In genomic region chr6:81763051-81763450, GRCh38 we compare ENCODE assay signal across 1 cellular context.
TF ChIP-seq lines count a peak whose summit lies in the region.

No MANE protein-coding gene starts in this region.

TF ChIP-seq in H1, 55 proteins besides CTCF, POLR2A, EP300 and RAD21:
- TF ChIP-seq GABPA (IDR thresholded peaks at IDR 0.05; ENCODE audit: borderline replicate concordance, insufficient read depth, low read length) (no peak), NANOG (IDR thresholded peaks at IDR 0.05; ENCODE audit: insufficient read depth, low read depth, low read length, poor library complexity, severe bottlenecking) (no peak), RFX5 (IDR thresholded peaks at IDR 0.05; ENCODE audit: borderline replicate concordance, low read depth, low read length) (no peak), BACH1 (IDR thresholded peaks at IDR 0.05; ENCODE audit: low read length) (no peak), SIRT6 (IDR thresholded peaks at IDR 0.05; ENCODE audit: low read length) (no peak), HDAC6 (IDR thresholded peaks at IDR 0.05; ENCODE audit: low read depth, low read length) (no peak), SP1 (IDR thresholded peaks at IDR 0.05; ENCODE audit: low read depth, low read length) (no peak), ATF3 (IDR thresholded peaks at IDR 0.05; ENCODE audit: insufficient read depth, low read depth, low read length) (no peak), SIX5 (IDR thresholded peaks at IDR 0.05; ENCODE audit: low read depth, low read length) (no peak), EGR1 (IDR thresholded peaks at IDR 0.05; ENCODE audit: borderline replicate concordance, low read depth, low read length) (no peak)
- TF ChIP-seq, protein P1, sequence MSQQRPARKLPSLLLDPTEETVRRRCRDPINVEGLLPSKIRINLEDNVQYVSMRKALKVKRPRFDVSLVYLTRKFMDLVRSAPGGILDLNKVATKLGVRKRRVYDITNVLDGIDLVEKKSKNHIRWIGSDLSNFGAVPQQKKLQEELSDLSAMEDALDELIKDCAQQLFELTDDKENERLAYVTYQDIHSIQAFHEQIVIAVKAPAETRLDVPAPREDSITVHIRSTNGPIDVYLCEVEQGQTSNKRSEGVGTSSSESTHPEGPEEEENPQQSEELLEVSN (IDR thresholded peaks at IDR 0.05): no peak
- TF ChIP-seq, protein P2, sequence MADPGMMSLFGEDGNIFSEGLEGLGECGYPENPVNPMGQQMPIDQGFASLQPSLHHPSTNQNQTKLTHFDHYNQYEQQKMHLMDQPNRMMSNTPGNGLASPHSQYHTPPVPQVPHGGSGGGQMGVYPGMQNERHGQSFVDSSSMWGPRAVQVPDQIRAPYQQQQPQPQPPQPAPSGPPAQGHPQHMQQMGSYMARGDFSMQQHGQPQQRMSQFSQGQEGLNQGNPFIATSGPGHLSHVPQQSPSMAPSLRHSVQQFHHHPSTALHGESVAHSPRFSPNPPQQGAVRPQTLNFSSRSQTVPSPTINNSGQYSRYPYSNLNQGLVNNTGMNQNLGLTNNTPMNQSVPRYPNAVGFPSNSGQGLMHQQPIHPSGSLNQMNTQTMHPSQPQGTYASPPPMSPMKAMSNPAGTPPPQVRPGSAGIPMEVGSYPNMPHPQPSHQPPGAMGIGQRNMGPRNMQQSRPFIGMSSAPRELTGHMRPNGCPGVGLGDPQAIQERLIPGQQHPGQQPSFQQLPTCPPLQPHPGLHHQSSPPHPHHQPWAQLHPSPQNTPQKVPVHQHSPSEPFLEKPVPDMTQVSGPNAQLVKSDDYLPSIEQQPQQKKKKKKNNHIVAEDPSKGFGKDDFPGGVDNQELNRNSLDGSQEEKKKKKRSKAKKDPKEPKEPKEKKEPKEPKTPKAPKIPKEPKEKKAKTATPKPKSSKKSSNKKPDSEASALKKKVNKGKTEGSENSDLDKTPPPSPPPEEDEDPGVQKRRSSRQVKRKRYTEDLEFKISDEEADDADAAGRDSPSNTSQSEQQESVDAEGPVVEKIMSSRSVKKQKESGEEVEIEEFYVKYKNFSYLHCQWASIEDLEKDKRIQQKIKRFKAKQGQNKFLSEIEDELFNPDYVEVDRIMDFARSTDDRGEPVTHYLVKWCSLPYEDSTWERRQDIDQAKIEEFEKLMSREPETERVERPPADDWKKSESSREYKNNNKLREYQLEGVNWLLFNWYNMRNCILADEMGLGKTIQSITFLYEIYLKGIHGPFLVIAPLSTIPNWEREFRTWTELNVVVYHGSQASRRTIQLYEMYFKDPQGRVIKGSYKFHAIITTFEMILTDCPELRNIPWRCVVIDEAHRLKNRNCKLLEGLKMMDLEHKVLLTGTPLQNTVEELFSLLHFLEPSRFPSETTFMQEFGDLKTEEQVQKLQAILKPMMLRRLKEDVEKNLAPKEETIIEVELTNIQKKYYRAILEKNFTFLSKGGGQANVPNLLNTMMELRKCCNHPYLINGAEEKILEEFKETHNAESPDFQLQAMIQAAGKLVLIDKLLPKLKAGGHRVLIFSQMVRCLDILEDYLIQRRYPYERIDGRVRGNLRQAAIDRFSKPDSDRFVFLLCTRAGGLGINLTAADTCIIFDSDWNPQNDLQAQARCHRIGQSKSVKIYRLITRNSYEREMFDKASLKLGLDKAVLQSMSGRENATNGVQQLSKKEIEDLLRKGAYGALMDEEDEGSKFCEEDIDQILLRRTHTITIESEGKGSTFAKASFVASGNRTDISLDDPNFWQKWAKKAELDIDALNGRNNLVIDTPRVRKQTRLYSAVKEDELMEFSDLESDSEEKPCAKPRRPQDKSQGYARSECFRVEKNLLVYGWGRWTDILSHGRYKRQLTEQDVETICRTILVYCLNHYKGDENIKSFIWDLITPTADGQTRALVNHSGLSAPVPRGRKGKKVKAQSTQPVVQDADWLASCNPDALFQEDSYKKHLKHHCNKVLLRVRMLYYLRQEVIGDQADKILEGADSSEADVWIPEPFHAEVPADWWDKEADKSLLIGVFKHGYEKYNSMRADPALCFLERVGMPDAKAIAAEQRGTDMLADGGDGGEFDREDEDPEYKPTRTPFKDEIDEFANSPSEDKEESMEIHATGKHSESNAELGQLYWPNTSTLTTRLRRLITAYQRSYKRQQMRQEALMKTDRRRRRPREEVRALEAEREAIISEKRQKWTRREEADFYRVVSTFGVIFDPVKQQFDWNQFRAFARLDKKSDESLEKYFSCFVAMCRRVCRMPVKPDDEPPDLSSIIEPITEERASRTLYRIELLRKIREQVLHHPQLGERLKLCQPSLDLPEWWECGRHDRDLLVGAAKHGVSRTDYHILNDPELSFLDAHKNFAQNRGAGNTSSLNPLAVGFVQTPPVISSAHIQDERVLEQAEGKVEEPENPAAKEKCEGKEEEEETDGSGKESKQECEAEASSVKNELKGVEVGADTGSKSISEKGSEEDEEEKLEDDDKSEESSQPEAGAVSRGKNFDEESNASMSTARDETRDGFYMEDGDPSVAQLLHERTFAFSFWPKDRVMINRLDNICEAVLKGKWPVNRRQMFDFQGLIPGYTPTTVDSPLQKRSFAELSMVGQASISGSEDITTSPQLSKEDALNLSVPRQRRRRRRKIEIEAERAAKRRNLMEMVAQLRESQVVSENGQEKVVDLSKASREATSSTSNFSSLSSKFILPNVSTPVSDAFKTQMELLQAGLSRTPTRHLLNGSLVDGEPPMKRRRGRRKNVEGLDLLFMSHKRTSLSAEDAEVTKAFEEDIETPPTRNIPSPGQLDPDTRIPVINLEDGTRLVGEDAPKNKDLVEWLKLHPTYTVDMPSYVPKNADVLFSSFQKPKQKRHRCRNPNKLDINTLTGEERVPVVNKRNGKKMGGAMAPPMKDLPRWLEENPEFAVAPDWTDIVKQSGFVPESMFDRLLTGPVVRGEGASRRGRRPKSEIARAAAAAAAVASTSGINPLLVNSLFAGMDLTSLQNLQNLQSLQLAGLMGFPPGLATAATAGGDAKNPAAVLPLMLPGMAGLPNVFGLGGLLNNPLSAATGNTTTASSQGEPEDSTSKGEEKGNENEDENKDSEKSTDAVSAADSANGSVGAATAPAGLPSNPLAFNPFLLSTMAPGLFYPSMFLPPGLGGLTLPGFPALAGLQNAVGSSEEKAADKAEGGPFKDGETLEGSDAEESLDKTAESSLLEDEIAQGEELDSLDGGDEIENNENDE (IDR thresholded peaks at IDR 0.05; ENCODE audit: insufficient replicate concordance, low read length): no peak
- TF ChIP-seq, protein P3, sequence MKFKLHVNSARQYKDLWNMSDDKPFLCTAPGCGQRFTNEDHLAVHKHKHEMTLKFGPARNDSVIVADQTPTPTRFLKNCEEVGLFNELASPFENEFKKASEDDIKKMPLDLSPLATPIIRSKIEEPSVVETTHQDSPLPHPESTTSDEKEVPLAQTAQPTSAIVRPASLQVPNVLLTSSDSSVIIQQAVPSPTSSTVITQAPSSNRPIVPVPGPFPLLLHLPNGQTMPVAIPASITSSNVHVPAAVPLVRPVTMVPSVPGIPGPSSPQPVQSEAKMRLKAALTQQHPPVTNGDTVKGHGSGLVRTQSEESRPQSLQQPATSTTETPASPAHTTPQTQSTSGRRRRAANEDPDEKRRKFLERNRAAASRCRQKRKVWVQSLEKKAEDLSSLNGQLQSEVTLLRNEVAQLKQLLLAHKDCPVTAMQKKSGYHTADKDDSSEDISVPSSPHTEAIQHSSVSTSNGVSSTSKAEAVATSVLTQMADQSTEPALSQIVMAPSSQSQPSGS (IDR thresholded peaks at IDR 0.05; ENCODE audit: low read length): no peak
